Comparison of ENCODE assay signal across 9 cellular contexts in the genomic region with DNA sequence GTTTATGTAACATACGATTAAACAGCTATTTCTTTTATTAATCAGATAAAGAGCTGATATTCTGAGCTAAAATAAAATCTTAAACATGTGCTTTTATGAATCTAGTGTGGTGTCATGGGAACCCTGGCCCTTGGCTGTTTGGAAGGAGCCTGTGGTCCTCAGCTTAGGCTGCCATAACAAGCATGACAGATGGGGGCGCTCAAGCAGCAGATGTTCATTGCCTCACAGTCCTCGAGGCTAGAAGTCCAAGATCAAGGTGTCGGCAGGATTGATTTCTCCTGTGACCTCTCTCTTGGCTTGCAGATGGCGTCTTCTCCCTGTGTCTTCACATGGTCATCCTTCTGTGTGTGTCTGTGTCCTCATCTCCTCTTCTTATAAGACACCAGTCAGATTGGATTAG.
DNase-seq lines count a peak whose midpoint lies in the region; ATAC-seq and TF ChIP-seq lines count a peak whose summit lies in the region.
"Had no signal": no experiment of that assay in that cellular context is flagged by ENCODE, and none has a peak within 500 bp of the region (broad histone marks: within the 10 kb centered on the region; RNA-seq: fewer than 3 reads in every experiment).

No MANE protein-coding gene starts in this region.

- POLR2A ChIA-PET in Panc1 (lab: Charles Lee), result no interaction called here

- CTCF ChIA-PET in Panc1 (lab: Charles Lee), result no interaction called here

- WGBS in iPS DF 6.9 (ENCODE audit: insufficient coverage, insufficient read length), result no CpG with 5 or more reads among the region's 5 CpGs
- 71 to 79% methylated on average over 5 of the region's 5 CpGs for WGBS in gastroesophageal sphincter (ENCODE audit: low coverage in 1 of 2), 2 donors

- peaks cover 3% of the 10 kb centered on the region for H3K4me1 ChIP-seq in Panc1 (ENCODE audit: control insufficient read depth, insufficient read depth, low read length)
- no peaks in the 10 kb centered on the region for H3K4me1 ChIP-seq in iPS DF 6.9 (ENCODE audit: control insufficient read depth, insufficient read depth, low read length)
- H3K4me1 ChIP-seq in gastroesophageal sphincter, result no peaks in the 10 kb centered on the region

- H3K27ac ChIP-seq in Panc1 (ENCODE audit: low read length) (no peak overlapping the region), iPS DF 6.9 (ENCODE audit: low read length) (no peak overlapping the region), gastroesophageal sphincter (no peak overlapping the region)

- no peak overlapping the region for H3K4me3 ChIP-seq in Panc1 (ENCODE audit: low read depth in 2 of 2, low read length in 2 of 2)
- no peak overlapping the region for H3K4me3 ChIP-seq in iPS DF 6.9 (ENCODE audit: low read length)
- H3K4me3 ChIP-seq in gastroesophageal sphincter, result no peak overlapping the region

- intact Hi-C loops in Panc1 (cut with micrococcal nuclease; ENCODE audit: unreplicated experiment), result no loop called here

- no peak for TF ChIP-seq POLR2A in gastroesophageal sphincter (IDR thresholded peaks at IDR 0.05)

- DNase-seq in DMS53 (lab: John Stamatoyannopoulos, UW) (peak; percentile 51), DMS53 treated with DMSO at 0.1 percent for 48 hours (lab: John Stamatoyannopoulos, UW; ENCODE audit: unreplicated experiment) (no peak), GM13977 (ENCODE audit: low spot score) (no peak), Panc1 (ENCODE audit: low read depth, low spot score) (no peak), iPS DF 6.9 (ENCODE audit: low read depth, low spot score) (peak; percentile 20), ecto neural progenitor cell (ENCODE audit: low spot score) (no peak), HCEC 1CT (no peak)
- DNase-seq: aorta had no signal

- no peaks in the 10 kb centered on the region for H3K27me3 ChIP-seq in Panc1 (ENCODE audit: control insufficient read depth, insufficient read depth, low read length)
- H3K27me3 ChIP-seq in iPS DF 6.9 (ENCODE audit: control insufficient read depth, insufficient read depth, low read length), result no peaks in the 10 kb centered on the region
- H3K27me3 ChIP-seq in gastroesophageal sphincter, result no peaks in the 10 kb centered on the region

- TF ChIP-seq EP300 in gastroesophageal sphincter (IDR thresholded peaks at IDR 0.05), result no peak

- TF ChIP-seq CTCF in GM13977 (IDR thresholded peaks at IDR 0.05; ENCODE audit: extremely low read depth, insufficient read depth, missing control alignments), result peak; percentile 30
- TF ChIP-seq CTCF in Panc1 (IDR thresholded peaks at IDR 0.05), result peak; percentile 27
- no peak for TF ChIP-seq CTCF in gastroesophageal sphincter (IDR thresholded peaks at IDR 0.05)

- no peak for ATAC-seq in Panc1
- no peak for ATAC-seq in gastroesophageal sphincter

- BruUV-seq in Panc1 (replicated peaks; lab: Mats Ljungman, UMichigan), result no TSS peak

- H3K9me3 ChIP-seq in Panc1 (ENCODE audit: control insufficient read depth, insufficient read depth, low read depth, low read length), result peaks cover 2% of the 10 kb centered on the region; the same call in 1 of the 2 replicates
- no peaks in the 10 kb centered on the region for H3K9me3 ChIP-seq in iPS DF 6.9 (ENCODE audit: control insufficient read depth, insufficient read depth, low read length)
- no peaks in the 10 kb centered on the region for H3K9me3 ChIP-seq in gastroesophageal sphincter

- H3K36me3 ChIP-seq in Panc1 (ENCODE audit: control insufficient read depth, insufficient read depth, low read length), result no peaks in the 10 kb centered on the region
- no peaks in the 10 kb centered on the region for H3K36me3 ChIP-seq in iPS DF 6.9 (ENCODE audit: control insufficient read depth, insufficient read depth, low read length)
- no peaks in the 10 kb centered on the region for H3K36me3 ChIP-seq in gastroesophageal sphincter

- in situ Hi-C loops in GM13977 (cut with MboI; ENCODE audit: low pct_unique_long_range_greater_than_20kb, low sequenced_read_pairs, unreplicated experiment), result no loop called here
- in situ Hi-C loops in Panc1 (cut with HindIII; ENCODE audit: low pct_unique_long_range_greater_than_20kb, low sequenced_read_pairs), result no loop called here

Comparison
In these comparisons a context has a peak if more than half of its experiments do, and no peak if none do; other contexts are left out.
1. DNase-seq: peak in DMS53 (single experiment) and iPS DF 6.9 (single experiment); none in DMS53 treated with DMSO at 0.1 percent for 48 hours (single experiment), GM13977 (single experiment), Panc1 (single experiment), ecto neural progenitor cell (single experiment) and HCEC 1CT (single experiment).
2. CTCF ChIP-seq: peak in GM13977 (single experiment) and Panc1 (single experiment); none in gastroesophageal sphincter (0 of 4).